29 cellular contexts compared by ENCODE assay signal in the genomic region with DNA sequence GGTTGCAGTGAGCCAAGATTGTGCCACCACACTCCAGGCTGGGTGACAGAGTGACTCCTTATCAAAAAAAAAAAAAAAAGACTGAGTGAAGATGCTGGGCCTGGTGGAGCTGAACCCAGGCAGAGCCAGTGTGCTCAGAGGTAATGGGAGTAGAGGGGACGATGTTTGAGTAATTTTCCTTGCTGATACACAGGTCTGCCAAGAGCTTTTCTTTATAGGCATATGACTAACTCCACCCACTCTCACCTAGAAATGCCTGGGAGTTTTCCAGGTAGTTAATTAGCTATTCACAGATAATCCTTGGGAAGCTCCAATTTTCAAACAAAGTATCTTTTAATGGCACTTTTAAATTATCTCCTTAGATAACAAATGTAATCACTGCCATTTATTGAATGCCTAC.
"Had no signal": no experiment of that assay in that cellular context is flagged by ENCODE, and none has a peak within 500 bp of the region (broad histone marks: within the 10 kb centered on the region; RNA-seq: fewer than 3 reads in every experiment).

No MANE protein-coding gene starts in this region.

- H3K4me1 Mint-ChIP-seq: activated CD4-positive, alpha-beta memory T cell treated with anti-CD3 and anti-CD28 coated beads, Interleukin-2, amount 10 ng/mL, durations not matched to agents 7 days and 5 days; activated CD4-positive, alpha-beta T cell treated with anti-CD3 and anti-CD28 coated beads for 36 hours; activated T-helper 17 cell treated with anti-CD3 and anti-CD28 coated beads, Interleukin-2, amount 50 U/mL, for 72 hours; T-cell had no signal

- H3K9me3 Mint-ChIP-seq: activated CD4-positive, alpha-beta memory T cell treated with anti-CD3 and anti-CD28 coated beads, Interleukin-2, amount 10 ng/mL, durations not matched to agents 7 days and 5 days; activated naive CD4-positive, alpha-beta T cell treated with anti-CD3 and anti-CD28 coated beads for 36 hours; activated T-helper 17 cell treated with anti-CD3 and anti-CD28 coated beads, Interleukin-2, amount 50 U/mL, for 72 hours; brain; T-cell had no signal

- ATAC-seq: activated CD4-positive, alpha-beta T cell treated with anti-CD3 and anti-CD28 coated beads for 36 hours; activated T-helper 17 cell treated with anti-CD3 and anti-CD28 coated beads, Interleukin-2, amount 50 U/mL, for 72 hours; Right ventricle myocardium inferior; T-cell had no signal

- DNase-seq: activated CD4-positive, alpha-beta memory T cell treated with anti-CD3 and anti-CD28 coated beads, Interleukin-2, amount 10 ng/mL, durations not matched to agents 7 days and 5 days; activated CD4-positive, alpha-beta T cell treated with anti-CD3 and anti-CD28 coated beads for 36 hours; activated CD4-positive, alpha-beta T cell treated with anti-CD3 and anti-CD28 coated beads, Interleukin-2, amount 50 U/mL, for 1 hour; activated gamma-delta T cell; activated naive CD4-positive, alpha-beta T cell treated with anti-CD3 and anti-CD28 coated beads for 36 hours; activated T-cell treated with anti-CD3 and anti-CD28 coated beads for 4 hours; activated T-cell treated with anti-CD3 and anti-CD28 coated beads, Interleukin-2, amount 50 U/mL, for 48 hours; amygdala; cerebellar nuclear complex; MG63; MV-4-11; NCI-H1092 treated with DMSO at 0.1 percent for 48 hours; NCI-H1417 treated with DMSO at 0.1 percent for 48 hours; NCI-H1694; NCI-H2029 treated with DMSO at 0.1 percent for 48 hours; NCI-H446 treated with DMSO at 0.1 percent for 48 hours; NCI-H524 treated with DMSO at 0.1 percent for 48 hours; NCI-H748 treated with DMSO at 0.1 percent for 48 hours; NK-92 treated with Interleukin-12 subunit alpha and Interleukin-12 subunit beta, amount 100 ng/mL, for 24 hours; T-cell; T-helper 2 cell; T1000 had no signal

- H3K36me3 ChIP-seq: MG63 had no signal

- H3K4me2 ChIP-seq: KMS-11 had no signal

- H3K27ac ChIP-seq: KMS-11, SK-N-MC, VCaP had no signal

- H3K27me3 ChIP-seq: MG63 had no signal

- H3K27ac Mint-ChIP-seq: activated CD4-positive, alpha-beta memory T cell treated with anti-CD3 and anti-CD28 coated beads, Interleukin-2, amount 10 ng/mL, durations not matched to agents 7 days and 5 days; activated CD4-positive, alpha-beta T cell treated with anti-CD3 and anti-CD28 coated beads for 36 hours; activated naive CD4-positive, alpha-beta T cell treated with anti-CD3 and anti-CD28 coated beads for 36 hours; activated naive CD8-positive, alpha-beta T cell; activated T-helper 17 cell treated with anti-CD3 and anti-CD28 coated beads, Interleukin-2, amount 50 U/mL, for 72 hours; brain; T-cell had no signal

- H3K36me3 Mint-ChIP-seq: activated naive CD8-positive, alpha-beta T cell; brain; T-cell had no signal

- H3K9me3 ChIP-seq: MG63 had no signal

- H3K4me3 ChIP-seq: MG63, SK-N-MC had no signal

- H3K4me3 Mint-ChIP-seq: activated CD4-positive, alpha-beta memory T cell treated with anti-CD3 and anti-CD28 coated beads, Interleukin-2, amount 10 ng/mL, durations not matched to agents 7 days and 5 days; activated CD4-positive, alpha-beta T cell treated with anti-CD3 and anti-CD28 coated beads for 36 hours; activated naive CD4-positive, alpha-beta T cell treated with anti-CD3 and anti-CD28 coated beads for 36 hours; activated naive CD8-positive, alpha-beta T cell; activated T-helper 17 cell treated with anti-CD3 and anti-CD28 coated beads, Interleukin-2, amount 50 U/mL, for 72 hours; brain; T-cell had no signal

- H3K27me3 Mint-ChIP-seq: activated CD4-positive, alpha-beta T cell treated with anti-CD3 and anti-CD28 coated beads for 36 hours; activated T-helper 17 cell treated with anti-CD3 and anti-CD28 coated beads, Interleukin-2, amount 50 U/mL, for 72 hours had no signal
